Comparison of ENCODE assay signal across 8 cellular contexts in genomic region chr22:19478466-19479357, GRCh38. TPM values are rescaled to one million over a fixed set of nuclear protein-coding genes. Genes with fewer than 3 reads are reported as not detected.
DNase-seq lines count a peak whose midpoint lies in the region; ATAC-seq and TF ChIP-seq lines count a peak whose summit lies in the region.

A gene with protein sequence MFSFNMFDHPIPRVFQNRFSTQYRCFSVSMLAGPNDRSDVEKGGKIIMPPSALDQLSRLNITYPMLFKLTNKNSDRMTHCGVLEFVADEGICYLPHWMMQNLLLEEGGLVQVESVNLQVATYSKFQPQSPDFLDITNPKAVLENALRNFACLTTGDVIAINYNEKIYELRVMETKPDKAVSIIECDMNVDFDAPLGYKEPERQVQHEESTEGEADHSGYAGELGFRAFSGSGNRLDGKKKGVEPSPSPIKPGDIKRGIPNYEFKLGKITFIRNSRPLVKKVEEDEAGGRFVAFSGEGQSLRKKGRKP (minus strand): TSS chr22:19479193. CDS start chr22:19479085, 108 bp downstream.

- peak; percentile 67 for TF ChIP-seq POLR2A in GM19193 (IDR thresholded peaks at IDR 0.05; ENCODE audit: extremely low read depth, insufficient read depth, insufficient read length)

- peak within 1 kb of the TSS; percentile 93 for H3K4me2 ChIP-seq in BLaER1

- H3K9me3 ChIP-seq in BLaER1 (no peaks in the 10 kb centered on the region), NT2/D1 (ENCODE audit: insufficient read depth, low read length) (no peaks in the 10 kb centered on the region)

- peaks cover 54% of the 10 kb centered on the region for H4K20me1 ChIP-seq in BLaER1

- H3K27ac ChIP-seq in BLaER1 = peak within 1 kb of the TSS; percentile 100

- H3K4me3 ChIP-seq in BLaER1 (peak within 1 kb of the TSS; percentile 86), NT2/D1 (ENCODE audit: insufficient read length, low read depth) (peak within 1 kb of the TSS; percentile 95)

- TF ChIP-seq CTCF in mesothelial cell of epicardium (IDR thresholded peaks at IDR 0.05; ENCODE audit: unreplicated experiment) = no peak

- peaks cover 43% of the 10 kb centered on the region for H3K4me1 ChIP-seq in BLaER1
- H3K4me1 ChIP-seq in NT2/D1 (ENCODE audit: insufficient read depth, insufficient read length) = no peaks in the 10 kb centered on the region

- H3K27me3 Mint-ChIP-seq in mesothelial cell of epicardium (ENCODE audit: low read depth) = no peaks in the 10 kb centered on the region

- DNase-seq in NT2/D1 (ENCODE audit: low read depth, low spot score) (peak; percentile 42), mesothelial cell of epicardium (ENCODE audit: low spot score in 2 of 2, unreplicated experiment in 2 of 2) (peak; percentile 69 to 84)
- peak; percentile 36 for DNase-seq in activated CD8-positive, alpha-beta memory T cell treated with anti-CD3 and anti-CD28 coated beads, Interleukin-2, amount 50 U/mL, for 24 hours (ENCODE audit: extremely low read depth)
- peak; percentile 53 to 57 for DNase-seq in stimulated activated CD8-positive, alpha-beta memory T cell treated with anti-CD3 and anti-CD28 coated beads, Interleukin-2, amount 100 ng/mL, for 1 hour (ENCODE audit: low read depth in 2 of 2)

- H3K4me1 Mint-ChIP-seq in mesothelial cell of epicardium = peaks cover 28% of the 10 kb centered on the region

- peak; percentile 41 for ATAC-seq in HG03378 (IDR thresholded peaks at IDR 0.05; ENCODE audit: unreplicated experiment)

- no peaks in the 10 kb centered on the region for H3K9me3 Mint-ChIP-seq in mesothelial cell of epicardium

- H3K36me3 ChIP-seq in BLaER1 = peaks cover 50% of the 10 kb centered on the region
- peaks cover 38% of the 10 kb centered on the region for H3K36me3 ChIP-seq in NT2/D1 (ENCODE audit: insufficient read depth, insufficient read length, low read length)

- peak within 1 kb of the TSS; percentile 99 for H3K27ac Mint-ChIP-seq in mesothelial cell of epicardium

- in situ Hi-C loops in endometrial microvascular endothelial cells (cut with HindIII; ENCODE audit: inconsistent ontology term, low pct_unique_long_range_greater_than_20kb, low sequenced_read_pairs) = no loop called here

- H3K36me3 Mint-ChIP-seq in mesothelial cell of epicardium = peaks cover 4% of the 10 kb centered on the region

- H3K9ac ChIP-seq in BLaER1 (peak within 1 kb of the TSS; percentile 100), NT2/D1 (ENCODE audit: insufficient read length, low read depth) (peak within 1 kb of the TSS; percentile 98)

- peak within 1 kb of the TSS; percentile 97 for H3K4me3 Mint-ChIP-seq in mesothelial cell of epicardium

- H3K27me3 ChIP-seq in BLaER1 (no peaks in the 10 kb centered on the region), NT2/D1 (ENCODE audit: insufficient read depth, insufficient read length) (no peaks in the 10 kb centered on the region)

RNA-seq across cellular contexts. Expression of the gene that starts here (rescaled TPM):
- total RNA-seq in endometrial microvascular endothelial cells (ENCODE audit: inconsistent ontology term) (93.5 TPM), mesothelial cell of epicardium (38.8 to 45.0 TPM (median 43.2 TPM) in 3 replicates)

Comparison
In these comparisons a context has a peak if more than half of its experiments do, and no peak if none do; other contexts are left out.
1. Peak in every context shown above with its lines: DNase-seq, ATAC-seq, H3K4me3 ChIP-seq and H3K27ac ChIP-seq.